ENCODE assay signal across 8 cellular contexts in the genomic region with DNA sequence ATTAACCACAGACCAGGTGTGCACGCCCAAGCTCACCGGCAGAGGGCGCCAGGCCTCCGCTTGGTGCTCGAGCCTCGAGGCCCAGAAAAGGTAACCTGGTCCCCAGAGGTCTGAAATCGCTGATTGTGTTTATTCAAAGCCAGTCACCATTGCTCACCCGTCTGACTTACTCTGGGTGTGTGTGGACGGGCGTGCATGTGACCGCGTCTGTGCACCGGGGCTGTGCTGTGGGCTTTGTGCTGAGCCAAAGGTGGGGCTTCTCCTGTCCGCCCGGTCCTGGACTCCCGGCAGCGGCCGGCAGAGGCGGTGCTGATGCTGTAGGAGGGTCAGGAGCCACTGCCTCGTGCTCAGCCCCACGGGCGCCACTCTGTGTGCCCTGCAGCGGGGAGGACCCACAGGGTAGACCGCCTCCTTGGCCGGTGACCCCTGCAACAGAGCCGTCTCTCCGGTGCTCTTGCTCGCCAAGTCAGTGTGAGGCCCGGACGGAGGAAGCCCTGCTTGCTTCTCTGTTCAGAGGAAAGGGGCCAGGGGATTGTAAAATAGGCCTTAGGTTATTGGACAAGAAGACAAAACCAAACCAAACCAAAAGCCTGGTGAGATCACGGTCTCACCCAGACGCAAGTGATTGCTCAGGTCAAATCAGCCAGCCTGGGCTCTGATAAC. TPM values are rescaled to one million over a fixed set of nuclear protein-coding genes. Genes with fewer than 3 reads are reported as not detected.
DNase-seq lines count a peak whose midpoint lies in the region; ATAC-seq and TF ChIP-seq lines count a peak whose summit lies in the region.

No MANE protein-coding gene starts in this region.

- H3K36me3 ChIP-seq in hepatocyte (replicated peaks; ENCODE audit: insufficient read depth, low read depth): no peaks in the 10 kb centered on the region

- peak overlapping the region; percentile 61 for H3K4me2 ChIP-seq in hepatocyte

- peak overlapping the region; percentile 95 for H3K27ac ChIP-seq in angular gyrus (ENCODE audit: low read depth, low read length)
- peak overlapping the region; percentile 84 for H3K27ac ChIP-seq in hepatocyte

- H4K20me1 ChIP-seq in hepatocyte (ENCODE audit: insufficient read depth, poor library complexity, severe bottlenecking): no peaks in the 10 kb centered on the region

- TF ChIP-seq CTCF in GM12874 (IDR thresholded peaks at IDR 0.05; ENCODE audit: insufficient read depth, low read depth, low read length) (peak; percentile 95), hepatocyte (IDR thresholded peaks at IDR 0.05; ENCODE audit: poor library complexity) (peak; percentile 100)

- H3K9me2 ChIP-seq in hepatocyte (replicated peaks; ENCODE audit: insufficient read depth): no peaks in the 10 kb centered on the region

- 15% methylated on average over 32 of the region's 32 CpGs for WGBS in hepatocyte (ENCODE audit: low lambda C conversion rate, missing lambda C conversion rate)

- no peaks in the 10 kb centered on the region for H3K79me2 ChIP-seq in hepatocyte

- peak overlapping the region; percentile 4 for H2AFZ ChIP-seq in hepatocyte

- H3K4me3 ChIP-seq in hepatocyte: no peak overlapping the region

- peaks cover 17% of the 10 kb centered on the region for H3K4me1 ChIP-seq in hepatocyte (ENCODE audit: insufficient read depth)

- no peaks in the 10 kb centered on the region for H3K27me3 ChIP-seq in hepatocyte

- peak; percentile 50 for ATAC-seq in HG02840 (IDR thresholded peaks at IDR 0.05; ENCODE audit: low FRiP score, unreplicated experiment)

- DNase-seq in NCI-H1436 treated with DMSO at 0.1 percent for 48 hours (lab: John Stamatoyannopoulos, UW) (peak; percentile 86), T-helper 2 cell (peak; percentile 84 to 89 (median 86)), hepatocyte (ENCODE audit: low spot score) (peak; percentile 94), retina (peak; percentile 94), foreskin melanocyte (no peak)

- H3K9me3 ChIP-seq in hepatocyte (ENCODE audit: low read depth): no peaks in the 10 kb centered on the region

RNA-seq across cellular contexts. Expression of a gene that starts 32.0 kb away (rescaled TPM):
- 192 and 197 TPM in 2 replicates for total RNA-seq in hepatocyte
- polyA plus RNA-seq in hepatocyte: 253 and 274 TPM in 2 replicates

RNA-seq across cellular contexts. Expression of a gene that starts 43.9 kb away (rescaled TPM):
- total RNA-seq in hepatocyte: 0.20 and 0.93 TPM in 2 replicates
- polyA plus RNA-seq in hepatocyte: 0.30 and 1.1 TPM in 2 replicates
